21 cellular contexts compared by ENCODE assay signal in genomic region chr10:49361178-49361554, GRCh38. TPM values are rescaled to one million over a fixed set of nuclear protein-coding genes. Genes with fewer than 3 reads are reported as not detected.
"Had no signal": no experiment of that assay in that cellular context is flagged by ENCODE, and none has a peak within 500 bp of the region (broad histone marks: within the 10 kb centered on the region; RNA-seq: fewer than 3 reads in every experiment).

No MANE protein-coding gene starts in this region.

- H3K27ac ChIP-seq: left lung, right lobe of liver, SJSA1, stomach, transverse colon, WERI-Rb-1 had no signal

- H3K9me3 ChIP-seq: right lobe of liver, SJSA1, transverse colon had no signal

- DNase-seq: activated CD4-positive, alpha-beta T cell treated with anti-CD3 and anti-CD28 coated beads, Interleukin-2, amount 10 ng/mL, durations not matched to agents 7 days and 5 days; activated CD4-positive, CD25-positive, alpha-beta regulatory T cell treated with anti-CD3 and anti-CD28 coated beads, Interleukin-2, amount 50 U/mL, for 72 hours; activated effector memory CD4-positive, alpha-beta T cell treated with anti-CD3 and anti-CD28 coated beads, Interleukin-2, amount 50 U/mL, for 16 hours; activated naive CD4-positive, alpha-beta T cell treated with anti-CD3 and anti-CD28 coated beads, Interleukin-2, amount 10 ng/mL, durations not matched to agents 7 days and 5 days; activated T-cell treated with anti-CD3 and anti-CD28 coated beads, Interleukin-2, amount 50 U/mL, for 72 hours; anterior cingulate cortex; caudate nucleus; effector memory CD8-positive, alpha-beta T cell; left lung; mammary epithelial cell; midbrain; right lobe of liver; stimulated activated CD4-positive, alpha-beta T cell treated with anti-CD3 and anti-CD28 coated beads, Interleukin-1b, Interleukin-23, amount 100 ng/mL, for 48 hours; stomach; T-helper 1 cell; transverse colon; WERI-Rb-1 had no signal

- H3K4me1 ChIP-seq: gastroesophageal sphincter, right lobe of liver, SJSA1, transverse colon had no signal

- H3K4me3 ChIP-seq: gastroesophageal sphincter, left lung, right lobe of liver, SJSA1, skin epidermis, stomach, transverse colon had no signal

- H3K27me3 ChIP-seq: left lung, right lobe of liver, SJSA1, transverse colon had no signal

- H3K36me3 ChIP-seq: gastroesophageal sphincter, left lung, right lobe of liver, SJSA1, stomach, transverse colon, WERI-Rb-1 had no signal

RNA-seq across cellular contexts. Expression of gene DRGX, which starts 34.7 kb away (rescaled TPM):
- polyA plus RNA-seq: endothelial cell of umbilical vein, mammary epithelial cell, stomach had no signal
